Comparison of ENCODE assay signal across 21 cellular contexts in genomic region chr10:114367676-114368391, GRCh38. TPM values are rescaled to one million over a fixed set of nuclear protein-coding genes. Genes with fewer than 3 reads are reported as not detected.
A peak's percentile ranks its signal among the peaks of the same experiment; 100 is the strongest.
DNase-seq lines count a peak whose midpoint lies in the region; ATAC-seq, FAIRE-seq and TF ChIP-seq lines count a peak whose summit lies in the region.
"Had no signal": no experiment of that assay in that cellular context is flagged by ENCODE, and none has a peak within 500 bp of the region (broad histone marks: within the 10 kb centered on the region; RNA-seq: fewer than 3 reads in every experiment).

No MANE protein-coding gene starts in this region.

- H3K9me3 ChIP-seq in GM12878 (replicated peaks; ENCODE audit: control insufficient read depth, insufficient read depth, low read length) (no peaks in the 10 kb centered on the region), mesodermal cell (ENCODE audit: control insufficient read depth, low read length) (peaks cover 3% of the 10 kb centered on the region), stomach (no peaks in the 10 kb centered on the region)
- H3K9me3 ChIP-seq: BLaER1, psoas muscle had no signal

- no peak for TF ChIP-seq POLR2A in GM12878 (IDR thresholded peaks at IDR 0.05; ENCODE audit: low read depth, low read length)
- no peak for TF ChIP-seq POLR2A in stomach (IDR thresholded peaks at IDR 0.05)

- in situ Hi-C loops in GM12878 (cut with MboI): no loop called here

- SMC1A ChIA-PET in GM12878 (lab: Charles Lee; ENCODE audit: uncharacterized antibody, unreplicated experiment): interaction anchor here (0.8 to 2.4 kb wide), 6 partner anchors 10 to 29 kb away, joined by 3 to 17 read pairs (median 4); no protein-coding TSS in a partner anchor

- no peak overlapping the region for H3K4me2 ChIP-seq in GM12878 (ENCODE audit: control insufficient read depth, insufficient read depth)
- H3K4me2 ChIP-seq: BLaER1 had no signal

- TF ChIP-seq EP300 in GM12878 (IDR thresholded peaks at IDR 0.05; ENCODE audit: borderline replicate concordance in 1 of 2, control insufficient read depth in 1 of 2, low read depth in 2 of 2, low read length in 2 of 2): no peak
- TF ChIP-seq EP300 in stomach (IDR thresholded peaks at IDR 0.05): no peak

- H3K27me3 ChIP-seq in GM12878 (replicated peaks in 1 of 2; ENCODE audit: control insufficient read depth in 2 of 2, insufficient read depth in 2 of 2, low read length in 1 of 2): no peaks in the 10 kb centered on the region
- H3K27me3 ChIP-seq in stomach: no peaks in the 10 kb centered on the region
- H3K27me3 ChIP-seq: BLaER1 had no signal

- H3K27ac ChIP-seq in GM12878 (ENCODE audit: control insufficient read depth, insufficient read depth): no peak overlapping the region
- H3K27ac ChIP-seq in mesodermal cell (ENCODE audit: low read depth, low read length, severe bottlenecking): peak overlapping the region; percentile 96
- peak overlapping the region in 3 of 5 donors; percentile 54 to 69 (median 69) for H3K27ac ChIP-seq in stomach
- H3K27ac ChIP-seq: BLaER1, epithelial cell of prostate, psoas muscle, VCaP had no signal

- H3K4me1 ChIP-seq in GM12878 (ENCODE audit: control insufficient read depth, insufficient read depth, low read length) (peaks cover 10% of the 10 kb centered on the region), mesodermal cell (ENCODE audit: control insufficient read depth, insufficient read depth, low read length, poor library complexity, severe bottlenecking) (peaks cover 22% of the 10 kb centered on the region), stomach (peaks cover 8 to 30% (median 14%) of the 10 kb centered on the region in 4 donors)
- H3K4me1 ChIP-seq: BLaER1, psoas muscle had no signal

- RAD21 ChIA-PET in GM12878 (lab: Charles Lee; ENCODE audit: unreplicated experiment): interaction anchor here (1.1 to 2.3 kb wide), 5 partner anchors 10 to 64 kb away, joined by 4 to 8 read pairs (median 7); no protein-coding TSS in a partner anchor

- DNase-seq in HT1080 (ENCODE audit: low read depth) (peak; percentile 30), GM12878 (ENCODE audit: low read depth, low spot score) (no peak), stomach (no peak), NCI-H345 (lab: John Stamatoyannopoulos, UW) (no peak)
- DNase-seq in activated effector memory CD4-positive, alpha-beta T cell treated with anti-CD3 and anti-CD28 coated beads, Interleukin-2, amount 50 U/mL, for 16 hours: no peak
- DNase-seq: activated naive CD4-positive, alpha-beta T cell treated with Interleukin-2 at 50 U/mL for 16 hours; central memory CD4-positive, alpha-beta T cell; DND-41; KBM-7; NCI-H1694; psoas muscle had no signal

- POLR2A ChIA-PET in GM12878 (lab: Charles Lee): interaction anchor here (0.6 kb wide), 1 partner anchor 18 kb away, joined by 7 read pairs; no protein-coding TSS in a partner anchor

- no peak overlapping the region for H3K9ac ChIP-seq in GM12878 (ENCODE audit: control insufficient read depth, insufficient read depth, low read length)
- H3K9ac ChIP-seq: BLaER1 had no signal

- H3K36me3 ChIP-seq in GM12878 (ENCODE audit: control insufficient read depth in 2 of 2, insufficient read depth in 2 of 2, low read length in 1 of 2) (no peaks in the 10 kb centered on the region), mesodermal cell (ENCODE audit: control insufficient read depth, insufficient read depth, low read length) (peaks cover 26% of the 10 kb centered on the region), stomach (no peaks in the 10 kb centered on the region)
- H3K36me3 ChIP-seq: BLaER1 had no signal

- 50% methylated on average over 9 of the region's 9 CpGs for WGBS in GM12878 (ENCODE audit: insufficient coverage, insufficient replicate concordance, low lambda C conversion rate, missing lambda C conversion rate)
- WGBS in mesodermal cell (ENCODE audit: insufficient coverage in 2 of 2), 2 experiments: 85 to 92% methylated on average over 6 to 7 of the region's 9 CpGs
- 55 to 59% (median 56%) methylated on average over 9 of the region's 9 CpGs for WGBS in stomach, 5 donors

- CTCF ChIA-PET in GM12878 (lab: Yijun Ruan, JAX): interaction anchor here (0.8 to 1.0 kb wide), 2 partner anchors 25 to 64 kb away, joined by 4 to 5 read pairs; no protein-coding TSS in a partner anchor

- H4K20me1 ChIP-seq in GM12878 (ENCODE audit: control insufficient read depth, insufficient read depth): no peaks in the 10 kb centered on the region
- H4K20me1 ChIP-seq: BLaER1 had no signal

- BruUV-seq in GM12878 (replicated peaks; lab: Mats Ljungman, UMichigan): no TSS peak

- intact Hi-C loops in GM12878 (cut with micrococcal nuclease; ENCODE audit: unreplicated experiment) (no loop called here), stomach (cut with DNase I; ENCODE audit: low total_unique reads) (no loop called here)

- no peaks in the 10 kb centered on the region for H3K79me2 ChIP-seq in GM12878 (ENCODE audit: control insufficient read depth, insufficient read depth, low read length)

- no peak for FAIRE-seq in GM12878 (lab: Jason Lieb, UNC)
- FAIRE-seq: GM12891, GM19239 had no signal

- H3K4me3 ChIP-seq in GM12878: no peak overlapping the region
- no peak overlapping the region for H3K4me3 ChIP-seq in mesodermal cell (ENCODE audit: extremely low read depth, insufficient read depth, low read length, poor library complexity, severe bottlenecking)
- H3K4me3 ChIP-seq in stomach: no peak overlapping the region
- H3K4me3 ChIP-seq: BLaER1, lung, psoas muscle had no signal

- TF ChIP-seq RAD21 in GM12878 (IDR thresholded peaks at IDR 0.05; ENCODE audit: insufficient read depth, low read depth, low read length): no peak

- no peak for TF ChIP-seq CTCF in GM12878 (IDR thresholded peaks at IDR 0.05 in 2 of 3, conservative IDR thresholded peaks at IDR 0.05 in 1 of 3; ENCODE audit: control insufficient read depth in 2 of 3, extremely low read depth in 1 of 3, insufficient read depth in 1 of 3, low read depth in 3 of 3, low read length in 3 of 3)
- no peak for TF ChIP-seq CTCF in stomach (IDR thresholded peaks at IDR 0.05)

- H2AFZ ChIP-seq in GM12878 (ENCODE audit: control insufficient read depth, low read depth, low read length): no peak overlapping the region

- ATAC-seq in GM12878: peak; percentile 15; the same call in 2 of the 3 replicates
- no peak for ATAC-seq in GM21717 (IDR thresholded peaks at IDR 0.05; ENCODE audit: unreplicated experiment)
- no peak for ATAC-seq in HG03469 (IDR thresholded peaks at IDR 0.05; ENCODE audit: unreplicated experiment)
- ATAC-seq: psoas muscle; stimulated activated effector memory CD8-positive, alpha-beta T cell treated with anti-CD3 and anti-CD28 coated beads, Interleukin-12 subunit alpha, Interleukin-12 subunit beta, amount 100 ng/mL, for 72 hours had no signal

TF ChIP-seq in GM12878, 131 proteins besides CTCF, POLR2A, EP300 and RAD21 (continues in another document):
- no peak for TF ChIP-seq CHD4 (IDR thresholded peaks at IDR 0.05)
- no peak for TF ChIP-seq STAT1 (conservative IDR thresholded peaks at IDR 0.05)
- no peak for TF ChIP-seq FOXK2 (IDR thresholded peaks at IDR 0.05)

RNA-seq across cellular contexts. Expression of gene AFAP1L2, which starts 36.5 kb away (rescaled TPM):
- 1.2 and 1.8 TPM in 2 replicates for total RNA-seq in HT1080 (2014; rRNA removed; shearing (Covaris generic))
- 0.27 and 0.55 TPM in 2 replicates for polyA plus RNA-seq in HT1080 (2015; cell fraction: cytosol; rRNA removed)
- polyA plus RNA-seq in HT1080 (2015; cell fraction: nucleus; rRNA removed): 0.60 and 1.1 TPM in 2 replicates
- 1.2 and 1.5 TPM in 2 replicates for total RNA-seq in GM12878 (2013; cell fraction: nucleolus; rRNA removed)
- 0.71 and 1.1 TPM in 2 replicates for total RNA-seq in GM12878 (2014; rRNA removed)
- total RNA-seq in GM12878 (2014; rRNA removed; fragmentation: Illumina TruSeq; extraction: Trizol): 0.27 and 0.32 TPM in 2 replicates
- total RNA-seq in GM12878 (2021): 0.37 and 0.49 TPM in 2 replicates
- 2.0 TPM for polyA plus RNA-seq in GM12878 (2011; ENCODE audit: low read depth)
- 2.7 and 4.0 TPM in 2 replicates for polyA plus RNA-seq in GM12878 (2011; rRNA removed)
- polyA plus RNA-seq in GM12878 (2011; cell fraction: cytosol; rRNA removed): 5.0 and 5.3 TPM in 2 replicates
- 10.6 and 13.4 TPM in 2 replicates for polyA plus RNA-seq in GM12878 (2011; cell fraction: nucleus; rRNA removed)
- 3.0 and 3.2 TPM in 2 replicates for polyA plus RNA-seq in GM12878 (2012)
- 0.32 and 0.43 TPM in 2 replicates for polyA plus RNA-seq in GM12878 (2014; fragmentation: Illumina TruSeq; extraction: Trizol)
- polyA plus RNA-seq in GM12878 (2014; fragmentation: Nextera tagmentation; extraction: Ambion mirVana): under 1 TPM; 0.03 to 0.07 TPM
- 0.41 and 0.76 TPM in 2 replicates for polyA plus RNA-seq in GM12878 (2014; rRNA removed)
- under 1 TPM; 0.31 to 0.37 TPM for polyA plus RNA-seq in GM12878 (2016; fragmentation: Nextera tagmentation; extraction: Ambion mirVana)
- polyA minus RNA-seq in GM12878 (2011; rRNA and poly(A)+ RNA removed): 3.6 and 8.2 TPM in 2 replicates
- 3.6 and 4.4 TPM in 2 replicates for polyA minus RNA-seq in GM12878 (2011; cell fraction: cytosol; rRNA and poly(A)+ RNA removed)
- polyA minus RNA-seq in GM12878 (2011; cell fraction: nucleus; rRNA and poly(A)+ RNA removed): 2.7 and 5.7 TPM in 2 replicates
- polyA plus RNA-seq in mesodermal cell (2013, experiment 1 of 2): 48.5 TPM
- 54.6 TPM for polyA plus RNA-seq in mesodermal cell (2013, experiment 2 of 2)
- 10 to 100 TPM in 4 of 5 donors, 1 to 10 TPM in 1; 7.2 to 25.0 (median 19.3) TPM for total RNA-seq in stomach
- polyA plus RNA-seq in stomach: 1 to 10 TPM; 2.6 to 4.5 (median 3.4) TPM
